Comparison of ENCODE assay signal across 1 cellular context in genomic region chr19:55579766-55580621, GRCh38.
TF ChIP-seq lines count a peak whose summit lies in the region.

No MANE protein-coding gene starts in this region.

TF ChIP-seq in K562, 482 proteins besides CTCF, POLR2A, EP300 and RAD21:
- TF ChIP-seq E4F1 (CRISPR knock-in tag; IDR thresholded peaks at IDR 0.05; ENCODE audit: borderline replicate concordance) (no peak), FOXA1 (IDR thresholded peaks at IDR 0.05; ENCODE audit: borderline replicate concordance) (no peak), PML (IDR thresholded peaks at IDR 0.05; ENCODE audit: low read length) (no peak), KHSRP (IDR thresholded peaks at IDR 0.05) (no peak), ZBTB2 (IDR thresholded peaks at IDR 0.05) (0 out of 2 replicates have a peak, but pooled peaks have one; percentile 33), EGR1 (conservative IDR thresholded peaks at IDR 0.05) (no peak), ELF4 (CRISPR knock-in tag; IDR thresholded peaks at IDR 0.05) (0 out of 2 replicates have a peak, but pooled peaks have one; percentile 11), ZNF41 (CRISPR knock-in tag; conservative IDR thresholded peaks at IDR 0.05) (no peak), JUN (IDR thresholded peaks at IDR 0.05; ENCODE audit: borderline replicate concordance, low read depth, low read length) (no peak), JUN (CRISPR knock-in tag; IDR thresholded peaks at IDR 0.05; ENCODE audit: borderline replicate concordance) (no peak), ZNF764 (CRISPR knock-in tag; IDR thresholded peaks at IDR 0.05; ENCODE audit: low read depth) (no peak), ZBTB11 (CRISPR knock-in tag; IDR thresholded peaks at IDR 0.05) (no peak), DDX20 (tag; IDR thresholded peaks at IDR 0.05; ENCODE audit: low read depth) (no peak), POLR2AphosphoS5 (IDR thresholded peaks at IDR 0.05; ENCODE audit: control insufficient read depth, insufficient read depth, low read depth, low read length) (no peak), ZBTB12 (CRISPR knock-in tag; IDR thresholded peaks at IDR 0.05) (no peak), STAT5A (IDR thresholded peaks at IDR 0.05; ENCODE audit: borderline replicate concordance, low read length) (no peak), ZNF668 (CRISPR knock-in tag; IDR thresholded peaks at IDR 0.05) (no peak), ZBTB40 (IDR thresholded peaks at IDR 0.05) (0 out of 2 replicates have a peak, but pooled peaks have one; percentile 16), ZBTB40 (CRISPR knock-in tag; IDR thresholded peaks at IDR 0.05) (no peak), KLF6 (CRISPR knock-in tag; IDR thresholded peaks at IDR 0.05; ENCODE audit: borderline replicate concordance) (no peak), ZNF561 (CRISPR knock-in tag; conservative IDR thresholded peaks at IDR 0.05) (no peak), YBX1 (IDR thresholded peaks at IDR 0.05) (no peak), KDM4B (IDR thresholded peaks at IDR 0.05; ENCODE audit: borderline replicate concordance in 2 of 2, low read depth in 1 of 2) (no peak), ASH1L (IDR thresholded peaks at IDR 0.05; ENCODE audit: borderline replicate concordance, low read depth, partially characterized antibody) (no peak), RAD51 (IDR thresholded peaks at IDR 0.05; ENCODE audit: borderline replicate concordance, low read depth) (no peak), POU5F1 (IDR thresholded peaks at IDR 0.05; ENCODE audit: borderline replicate concordance, low read depth, low read length, partially characterized antibody) (no peak), SNIP1 (IDR thresholded peaks at IDR 0.05; ENCODE audit: low read depth) (no peak), ZNF280A (IDR thresholded peaks at IDR 0.05; ENCODE audit: low read depth, partially characterized antibody) (peak; percentile 26), ZNF121 (CRISPR knock-in tag; conservative IDR thresholded peaks at IDR 0.05) (no peak), DPF2 (IDR thresholded peaks at IDR 0.05) (peak; percentile 28; the same call in 1 of the 2 replicates), PHB2 (IDR thresholded peaks at IDR 0.05; ENCODE audit: low read depth) (0 out of 2 replicates have a peak, but pooled peaks have one; percentile 14), ZNF316 (IDR thresholded peaks at IDR 0.05) (no peak), PTTG1 (tag; IDR thresholded peaks at IDR 0.05; ENCODE audit: low read depth) (no peak), XRCC5 (IDR thresholded peaks at IDR 0.05; ENCODE audit: low read depth, low read length) (no peak), EHMT2 (IDR thresholded peaks at IDR 0.05) (peak; percentile 37; the same call in 1 of the 2 replicates), ARHGAP35 (IDR thresholded peaks at IDR 0.05; ENCODE audit: partially characterized antibody) (peak; percentile 69), FIP1L1 (IDR thresholded peaks at IDR 0.05; ENCODE audit: low read depth, low read length, poor library complexity, severe bottlenecking) (no peak), NONO (IDR thresholded peaks at IDR 0.05; ENCODE audit: low read depth in 2 of 2, low read length in 1 of 2) (no peak), BCOR (IDR thresholded peaks at IDR 0.05) (peak; percentile 16; the same call in 1 of the 2 replicates), KLF13 (tag; IDR thresholded peaks at IDR 0.05; ENCODE audit: borderline replicate concordance, low read depth) (no peak)
TF ChIP-seq in K562: peak in this region for 9.
